In the genomic region with DNA sequence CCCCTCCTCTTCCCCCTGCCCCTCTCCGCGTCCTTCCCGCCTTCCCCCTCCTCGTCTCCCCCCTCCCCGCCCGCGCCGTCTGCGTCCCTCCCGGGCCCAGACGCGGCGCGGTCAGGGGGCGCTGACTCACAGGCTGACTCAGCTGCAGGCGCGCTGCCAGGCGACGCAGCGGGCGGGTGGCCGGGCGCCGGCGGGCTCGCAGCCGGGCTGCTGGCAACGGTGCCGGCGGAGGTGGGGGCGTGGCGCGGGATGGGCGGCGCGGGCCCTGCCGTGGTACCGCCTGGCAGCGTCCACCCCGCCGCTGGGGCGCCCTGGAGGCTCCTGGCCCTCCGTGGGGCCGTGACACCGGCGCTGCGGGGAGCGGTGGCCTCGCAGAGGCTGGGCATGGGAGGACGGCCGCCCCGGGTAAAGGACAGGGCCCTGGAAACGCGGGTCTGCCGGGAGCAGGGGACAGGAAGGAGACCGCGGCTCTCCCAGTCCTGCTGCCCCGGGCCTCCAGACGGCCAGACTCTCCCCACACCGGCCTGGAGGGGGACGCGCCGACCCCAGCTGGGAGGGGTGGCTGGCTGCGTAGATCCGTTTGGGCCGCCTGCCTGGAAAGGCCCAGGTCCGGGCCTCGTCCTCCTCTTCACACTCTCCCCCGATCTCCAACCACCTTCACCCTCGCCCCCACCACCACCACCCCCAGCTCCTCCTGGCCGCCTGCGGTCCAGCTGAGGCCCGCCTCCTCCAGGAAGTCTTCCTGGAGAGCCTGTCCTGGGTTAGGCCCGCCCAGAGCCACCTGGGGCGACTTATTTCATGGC, we compare ENCODE assay signal across 9 cellular contexts. TPM values are rescaled to one million over a fixed set of nuclear protein-coding genes. Genes with fewer than 3 reads are reported as not detected.
DNase-seq lines count a peak whose midpoint lies in the region; ATAC-seq and TF ChIP-seq lines count a peak whose summit lies in the region.
"Had no signal": no experiment of that assay in that cellular context is flagged by ENCODE, and none has a peak within 500 bp of the region (broad histone marks: within the 10 kb centered on the region; RNA-seq: fewer than 3 reads in every experiment).

No MANE protein-coding gene starts in this region.

- no peaks in the 10 kb centered on the region for H4K20me1 ChIP-seq in KMS-11 (ENCODE audit: insufficient read depth)
- no peaks in the 10 kb centered on the region for H4K20me1 ChIP-seq in neural progenitor cell (ENCODE audit: low read depth)

- TF ChIP-seq CTCF in Caco-2 (IDR thresholded peaks at IDR 0.05; ENCODE audit: insufficient read depth in 1 of 2, low read depth in 1 of 2, low read length in 1 of 2, severe bottlenecking in 1 of 2, unreplicated experiment in 1 of 2) (no peak), KMS-11 (conservative IDR thresholded peaks at IDR 0.05; ENCODE audit: low read depth, low read length) (no peak), foreskin fibroblast (IDR thresholded peaks at IDR 0.05; ENCODE audit: low read depth, low read length) (no peak), neural progenitor cell (IDR thresholded peaks at IDR 0.05) (no peak)

- H3K9me3 ChIP-seq in Caco-2 = peaks cover 7% of the 10 kb centered on the region
- H3K9me3 ChIP-seq in neural progenitor cell (ENCODE audit: low read depth) = no peaks in the 10 kb centered on the region

- H3K9me3 Mint-ChIP-seq in Caco-2 (ENCODE audit: unreplicated experiment) (peaks cover 11% of the 10 kb centered on the region), neural progenitor cell (no peaks in the 10 kb centered on the region)
- peaks cover 0 to 3% of the 10 kb centered on the region in 2 donors for H3K9me3 Mint-ChIP-seq in stimulated activated naive CD8-positive, alpha-beta T cell treated with anti-CD3 and anti-CD28 coated beads, Interleukin-15, amount 100 ng/mL, for 72 hours

- H3K36me3 ChIP-seq in Caco-2 (ENCODE audit: control insufficient read depth, insufficient read depth, low read length) (no peaks in the 10 kb centered on the region), KMS-11 (ENCODE audit: insufficient read depth) (no peaks in the 10 kb centered on the region), neural progenitor cell (no peaks in the 10 kb centered on the region)

- H2AFZ ChIP-seq in KMS-11 (ENCODE audit: low read depth) (peak overlapping the region; percentile 58), neural progenitor cell (replicated peaks) (peak overlapping the region; percentile 84)

- H3K27ac Mint-ChIP-seq in Caco-2 (ENCODE audit: unreplicated experiment) (peak overlapping the region; percentile 57), neural progenitor cell (no peak overlapping the region)
- no peak overlapping the region for H3K27ac Mint-ChIP-seq in stimulated activated naive CD8-positive, alpha-beta T cell treated with anti-CD3 and anti-CD28 coated beads, Interleukin-15, amount 100 ng/mL, for 72 hours

- BruUV-seq in Caco-2 (replicated peaks; lab: Mats Ljungman, UMichigan) = no TSS peak

- no peaks in the 10 kb centered on the region for H3K27me3 Mint-ChIP-seq in Caco-2 (ENCODE audit: insufficient read depth, unreplicated experiment)
- H3K27me3 Mint-ChIP-seq in neural progenitor cell (ENCODE audit: insufficient read depth, low read depth) = peaks cover 3% of the 10 kb centered on the region
- peaks cover 27% of the 10 kb centered on the region for H3K27me3 Mint-ChIP-seq in stimulated activated naive CD8-positive, alpha-beta T cell treated with anti-CD3 and anti-CD28 coated beads, Interleukin-15, amount 100 ng/mL, for 72 hours

- H3K36me3 Mint-ChIP-seq in Caco-2 (ENCODE audit: insufficient read depth, unreplicated experiment) = peaks cover 6% of the 10 kb centered on the region
- no peaks in the 10 kb centered on the region for H3K36me3 Mint-ChIP-seq in neural progenitor cell

- H3K4me3 Mint-ChIP-seq in Caco-2 (ENCODE audit: unreplicated experiment) (peak overlapping the region; percentile 83), neural progenitor cell (peak overlapping the region; percentile 82)
- H3K4me3 Mint-ChIP-seq in stimulated activated naive CD8-positive, alpha-beta T cell treated with anti-CD3 and anti-CD28 coated beads, Interleukin-15, amount 100 ng/mL, for 72 hours = peak overlapping the region; percentile 69 to 70

- H3K4me2 ChIP-seq in KMS-11 = peak overlapping the region; percentile 40
- peak overlapping the region; percentile 83 for H3K4me2 ChIP-seq in neural progenitor cell

- H3K4me1 Mint-ChIP-seq in Caco-2 (ENCODE audit: low read depth, unreplicated experiment) = peaks cover 31% of the 10 kb centered on the region
- peaks cover 22% of the 10 kb centered on the region for H3K4me1 Mint-ChIP-seq in neural progenitor cell
- peaks cover 39% of the 10 kb centered on the region for H3K4me1 Mint-ChIP-seq in stimulated activated naive CD8-positive, alpha-beta T cell treated with anti-CD3 and anti-CD28 coated beads, Interleukin-15, amount 100 ng/mL, for 72 hours

- CTCF ChIA-PET in Caco-2 (lab: Charles Lee) = interaction anchor here (0.6 to 1.2 kb wide), 2 partner anchors 15 to 99 kb away, joined by 3 to 6 read pairs; no protein-coding TSS in a partner anchor

- intact Hi-C loops in Caco-2 (cut with micrococcal nuclease; ENCODE audit: unreplicated experiment) = loop anchor here (1.0 kb wide), 1 partner anchor 20 kb away; no protein-coding TSS in a partner anchor

- H3K79me2 ChIP-seq in KMS-11 (ENCODE audit: insufficient read depth, low read depth) = no peaks in the 10 kb centered on the region
- H3K79me2 ChIP-seq in neural progenitor cell (ENCODE audit: low read depth) = no peaks in the 10 kb centered on the region

- peaks cover 19% of the 10 kb centered on the region for H3F3A ChIP-seq in neural progenitor cell (ENCODE audit: low read depth)

- POLR2A ChIA-PET in Caco-2 (lab: Charles Lee) = interaction anchor here (0.5 to 1.6 kb wide), 4 partner anchors 8 to 64 kb away, joined by 3 to 9 read pairs (median 4); no protein-coding TSS in a partner anchor

- H3K9ac ChIP-seq in KMS-11 (peak overlapping the region; percentile 60), neural progenitor cell (no peak overlapping the region)

- H3K27me3 ChIP-seq in Caco-2 (replicated peaks; ENCODE audit: control insufficient read depth, insufficient read depth, low read length) (no peaks in the 10 kb centered on the region), KMS-11 (ENCODE audit: insufficient read depth, low read depth) (no peaks in the 10 kb centered on the region), neural progenitor cell (no peaks in the 10 kb centered on the region)

- DNase-seq in Caco-2 (peak; percentile 85 to 91), SHP77 treated with DMSO at 0.1 percent for 48 hours (lab: John Stamatoyannopoulos, UW) (peak; percentile 62), foreskin fibroblast (peak; percentile 88 to 97), neural progenitor cell (ENCODE audit: low spot score) (peak; percentile 93)
- peak; percentile 86 for DNase-seq in activated gamma-delta T cell treated with anti-CD3 and anti-CD28 coated beads, Interleukin-2, amount 50 U/mL, for 16 hours (ENCODE audit: low read depth)
- DNase-seq in stimulated activated naive CD8-positive, alpha-beta T cell treated with anti-CD3 and anti-CD28 coated beads, Interleukin-15, amount 100 ng/mL, for 72 hours = peak; percentile 84

- peak; percentile 67 for ATAC-seq in GM21529 (IDR thresholded peaks at IDR 0.05; ENCODE audit: unreplicated experiment)
- ATAC-seq in stimulated activated naive CD8-positive, alpha-beta T cell treated with anti-CD3 and anti-CD28 coated beads, Interleukin-15, amount 100 ng/mL, for 72 hours = peak; percentile 90

- peak overlapping the region; percentile 75 for H3K4me3 ChIP-seq in Caco-2 (ENCODE audit: low read depth, low read length)
- H3K4me3 ChIP-seq in KMS-11 (IDR thresholded peaks at IDR 0.05; ENCODE audit: insufficient read depth, low read depth, low read length) = no peak overlapping the region
- peak overlapping the region; percentile 36 to 37 for H3K4me3 ChIP-seq in foreskin fibroblast (ENCODE audit: low read depth in 1 of 2, low read length in 2 of 2)
- H3K4me3 ChIP-seq in neural progenitor cell = peak overlapping the region; percentile 64

- H3K4me1 ChIP-seq in Caco-2 = peaks cover 30% of the 10 kb centered on the region
- peaks cover 28% of the 10 kb centered on the region for H3K4me1 ChIP-seq in KMS-11 (ENCODE audit: low read depth, poor library complexity, severe bottlenecking)
- no peaks in the 10 kb centered on the region for H3K4me1 ChIP-seq in neural progenitor cell

- H3K27ac ChIP-seq in KMS-11 (peak overlapping the region; percentile 49), neural progenitor cell (no peak overlapping the region)

RNA-seq across cellular contexts. Expression of gene PROC, which starts 10.0 kb away (rescaled TPM):
- 4.1 and 6.4 TPM in 2 replicates for total RNA-seq in Caco-2 (2022)
- 0.25 TPM in 1 of 2 replicates, not detected in the other for total RNA-seq in neural progenitor cell (ENCODE audit: low replicate concordance)
- total RNA-seq: subcutaneous adipose tissue had no signal

RNA-seq across cellular contexts. Expression of gene MAP3K2, which starts 20.4 kb away (rescaled TPM):
- total RNA-seq in Caco-2 (2022) (35.0 and 38.7 TPM in 2 replicates), neural progenitor cell (ENCODE audit: low replicate concordance) (24.5 and 27.7 TPM in 2 replicates)
